ENCODE assay signal across 32 cellular contexts in the genomic region with DNA sequence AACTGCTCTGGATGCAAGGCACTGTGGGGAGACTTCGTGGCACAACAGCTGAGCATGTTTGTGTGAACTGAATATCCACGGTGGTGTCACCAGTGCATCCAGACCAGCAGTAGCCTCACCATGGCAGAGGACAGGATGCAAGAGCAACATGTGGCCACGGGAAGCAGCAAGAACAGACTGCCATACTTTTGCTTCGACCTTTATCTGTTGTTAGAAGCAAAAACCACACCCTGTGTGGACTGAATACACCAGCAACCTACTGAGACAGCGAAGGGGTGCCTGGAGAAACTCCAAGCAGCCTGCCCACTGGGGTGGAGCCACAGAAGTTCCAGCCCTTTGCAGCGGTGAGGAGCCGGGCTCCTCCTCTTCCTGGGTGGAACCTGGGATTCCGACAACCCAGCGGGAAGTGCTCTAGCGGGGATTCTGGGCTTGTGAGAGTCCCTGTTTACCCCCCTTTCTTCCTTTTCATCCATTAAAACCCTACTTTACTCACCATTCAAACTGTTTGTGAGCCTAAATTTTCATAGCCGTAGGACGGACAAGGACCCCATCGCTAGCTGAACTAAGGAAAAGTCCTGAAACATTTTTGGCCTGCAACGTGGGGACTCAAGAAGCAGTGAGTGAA.
DNase-seq lines count a peak whose midpoint lies in the region; ATAC-seq, FAIRE-seq and TF ChIP-seq lines count a peak whose summit lies in the region.
"Had no signal": no experiment of that assay in that cellular context is flagged by ENCODE, and none has a peak within 500 bp of the region (broad histone marks: within the 10 kb centered on the region; RNA-seq: fewer than 3 reads in every experiment).

No MANE protein-coding gene starts in this region.

- H3K27ac ChIP-seq in GM23248 (no peak overlapping the region), K562 (ENCODE audit: extremely low read depth, low read depth, low read length) (peak overlapping the region; percentile 76)
- H3K27ac ChIP-seq: BLaER1 treated with 17β-estradiol and CSF1 and Interleukin-3, amounts not matched to agents 10 nM and 100 nM; cardiac muscle cell; coronary artery; lower lobe of right lung; ovary; tibial nerve had no signal

- intact Hi-C loops in K562 (cut with micrococcal nuclease) (loop anchor here (1.0 kb wide), 1 partner anchor 33 kb away; no protein-coding TSS in a partner anchor), sciatic nerve (cut with DNase I) (no loop called here)

- TF ChIP-seq POLR2A in K562 (conservative IDR thresholded peaks at IDR 0.05): peak; percentile 94

- peak; percentile 96 for FAIRE-seq in K562 (lab: Jason Lieb, UNC)
- FAIRE-seq: GM12892, small intestine had no signal

- DNase-seq in A172 (ENCODE audit: low spot score): peak; percentile 49
- no peak for DNase-seq in GM23248
- DNase-seq in NCI-H460 (ENCODE audit: extremely low read depth, low read depth): peak; percentile 25
- peak; percentile 75 to 97 (median 80) for DNase-seq in K562 (ENCODE audit: extremely low read depth in 1 of 4, low spot score in 3 of 4)
- DNase-seq in AML-193 (lab: John Stamatoyannopoulos, UW): no peak
- DNase-seq in DMS79 (lab: John Stamatoyannopoulos, UW): no peak
- no peak for DNase-seq in sciatic nerve (ENCODE audit: low spot score)
- DNase-seq: activated CD4-positive, alpha-beta memory T cell treated with anti-CD3 and anti-CD28 coated beads, Interleukin-2, amount 10 ng/mL, durations not matched to agents 7 days and 5 days; activated CD4-positive, CD25-positive, alpha-beta regulatory T cell treated with anti-CD3 and anti-CD28 coated beads, Interleukin-2, amount 50 U/mL, for 72 hours; activated CD8-positive, alpha-beta memory T cell treated with anti-CD3 and anti-CD28 coated beads, Interleukin-2, amount 50 U/mL, for 48 hours; effector memory CD8-positive, alpha-beta T cell; erythroblast; head of caudate nucleus; KG1; lower lobe of right lung; NCI-H1417 treated with DMSO at 0.1 percent for 48 hours; NCI-H2107; NCI-H510A; ovary; SHP77 treated with DMSO at 0.1 percent for 48 hours; small intestine; stimulated activated CD4-positive, alpha-beta T cell treated with anti-CD3 and anti-CD28 coated beads, Interleukin-1b, Interleukin-23, amount 100 ng/mL, for 48 hours had no signal

- POLR2A ChIA-PET in K562 (lab: Yijun Ruan, JAX): interaction anchor here (0.5 to 1.6 kb wide), 4 partner anchors 10 to 1498 kb away, joined by 3 read pairs; no protein-coding TSS in a partner anchor

- CTCF ChIA-PET in K562 (lab: Yijun Ruan, JAX; ENCODE audit: low intra/inter-chr PET ratio): no interaction called here

- no peak for TF ChIP-seq CTCF in K562 (IDR thresholded peaks at IDR 0.05 in 2 of 3, conservative IDR thresholded peaks at IDR 0.05 in 1 of 3; ENCODE audit: insufficient read depth in 2 of 3, low read depth in 1 of 3, low read length in 3 of 3)

- H3K79me2 ChIP-seq in GM23248 (ENCODE audit: insufficient read depth) (no peaks in the 10 kb centered on the region), K562 (ENCODE audit: control insufficient read depth, insufficient read depth, low read length) (peaks cover 18% of the 10 kb centered on the region)

- no peaks in the 10 kb centered on the region for H3K36me3 ChIP-seq in GM23248 (ENCODE audit: low read depth)
- H3K36me3 ChIP-seq in K562 (ENCODE audit: control insufficient read depth, insufficient read depth, low read length): no peaks in the 10 kb centered on the region
- H3K36me3 ChIP-seq: BLaER1 treated with 17β-estradiol and CSF1 and Interleukin-3, amounts not matched to agents 10 nM and 100 nM; cardiac muscle cell; lower lobe of right lung; ovary; tibial nerve had no signal

- no peaks in the 10 kb centered on the region for H3K9me3 ChIP-seq in GM23248 (ENCODE audit: low read depth)
- no peaks in the 10 kb centered on the region for H3K9me3 ChIP-seq in K562 (replicated peaks; ENCODE audit: control insufficient read depth, insufficient read depth, low read depth, low read length)
- H3K9me3 ChIP-seq: lower lobe of right lung, ovary had no signal

- TF ChIP-seq EP300 in K562 (IDR thresholded peaks at IDR 0.05; ENCODE audit: low read length): no peak

- in situ Hi-C loops in GM23248 (cut with MboI) (no loop called here), K562 (cut with MboI) (no loop called here)

- no peak for TF ChIP-seq RAD21 in K562 (CRISPR knock-in tag; conservative IDR thresholded peaks at IDR 0.05 in 1 of 2, IDR thresholded peaks at IDR 0.05 in 1 of 2)

- H2AFZ ChIP-seq in GM23248 (peak overlapping the region; percentile 14; the same call in 1 of the 2 replicates), K562 (ENCODE audit: low read depth, low read length) (peak overlapping the region; percentile 100)
- H2AFZ ChIP-seq: GM23338 had no signal

- H4K20me1 ChIP-seq in GM23248 (ENCODE audit: insufficient read depth) (no peaks in the 10 kb centered on the region), K562 (replicated peaks; ENCODE audit: control insufficient read depth, insufficient read depth, low read length) (no peaks in the 10 kb centered on the region)
- H4K20me1 ChIP-seq: BLaER1 treated with 17β-estradiol and CSF1 and Interleukin-3, amounts not matched to agents 10 nM and 100 nM had no signal

- H3K4me1 ChIP-seq in GM23248 (ENCODE audit: insufficient read depth) (no peaks in the 10 kb centered on the region), K562 (replicated peaks in 1 of 2; ENCODE audit: control insufficient read depth in 2 of 2, insufficient read depth in 2 of 2, low read length in 2 of 2) (peaks cover 3 to 10% of the 10 kb centered on the region in 2 experiments; a peak in 4 of 5 replicates)
- H3K4me1 ChIP-seq: BLaER1 treated with 17β-estradiol and CSF1 and Interleukin-3, amounts not matched to agents 10 nM and 100 nM; lower lobe of right lung; tibial nerve had no signal

- H3K9ac ChIP-seq in GM23248 (no peak overlapping the region), K562 (ENCODE audit: insufficient read depth in 1 of 2, low read depth in 2 of 2, low read length in 2 of 2) (peak overlapping the region; percentile 86 to 96)
- H3K9ac ChIP-seq: BLaER1 treated with 17β-estradiol and CSF1 and Interleukin-3, amounts not matched to agents 10 nM and 100 nM had no signal

- ATAC-seq in K562 (peak; percentile 100), HG03432 (IDR thresholded peaks at IDR 0.05; ENCODE audit: unreplicated experiment) (no peak), sciatic nerve (no peak)
- ATAC-seq: activated naive CD4-positive, alpha-beta T cell treated with anti-CD3 and anti-CD28 coated beads, Interleukin-2, amount 50 U/mL, for 72 hours; activated T-helper 17 cell treated with anti-CD3 and anti-CD28 coated beads, Interleukin-2, amount 50 U/mL, for 72 hours; effector memory CD8-positive, alpha-beta T cell; GM23338; lower lobe of right lung; Panc1 had no signal

- WGBS in GM23248 (ENCODE audit: low coverage in 1 of 2, low lambda C conversion rate in 2 of 2, missing lambda C conversion rate in 2 of 2), 2 experiments: 49 to 50% methylated on average over 14 of the region's 14 CpGs
- WGBS in K562 (ENCODE audit: insufficient coverage, low coverage, missing lambda C conversion rate): 2% methylated on average over 14 of the region's 14 CpGs

- H3K4me2 ChIP-seq in GM23248 (ENCODE audit: unreplicated experiment): no peak overlapping the region
- H3K4me2 ChIP-seq in K562 (ENCODE audit: insufficient read depth, low read length): peak overlapping the region; percentile 97
- H3K4me2 ChIP-seq: BLaER1 treated with 17β-estradiol and CSF1 and Interleukin-3, amounts not matched to agents 10 nM and 100 nM; GM23338 had no signal

- no peaks in the 10 kb centered on the region for H3K9me1 ChIP-seq in K562 (ENCODE audit: control insufficient read depth, insufficient read depth, low read length)

- H3K27me3 ChIP-seq in GM23248 (replicated peaks; ENCODE audit: insufficient read depth) (no peaks in the 10 kb centered on the region), K562 (ENCODE audit: control insufficient read depth in 2 of 2, insufficient read depth in 2 of 2, low read length in 2 of 2) (no peaks in the 10 kb centered on the region)
- H3K27me3 ChIP-seq: BLaER1 treated with 17β-estradiol and CSF1 and Interleukin-3, amounts not matched to agents 10 nM and 100 nM; cardiac muscle cell; ovary; tibial nerve had no signal

- no peak overlapping the region for H3K4me3 ChIP-seq in GM23248
- peak overlapping the region; percentile 62 for H3K4me3 ChIP-seq in K562
- H3K4me3 ChIP-seq: BLaER1 treated with 17β-estradiol and CSF1 and Interleukin-3, amounts not matched to agents 10 nM and 100 nM; cardiac muscle cell; coronary artery; GM23338; lower lobe of right lung; ovary; tibial nerve had no signal

- BruUV-seq in K562 (replicated peaks; lab: Mats Ljungman, UMichigan): no TSS peak

- H3F3A ChIP-seq in GM23248 (ENCODE audit: insufficient read depth): no peaks in the 10 kb centered on the region

- H3K9me2 ChIP-seq in GM23248 (ENCODE audit: insufficient read depth): peaks cover 2% of the 10 kb centered on the region; the same call in 1 of the 2 replicates

TF ChIP-seq in K562, 482 proteins besides CTCF, POLR2A, EP300 and RAD21 (continues in another document):
- TF ChIP-seq E2F4 (CRISPR knock-in tag; IDR thresholded peaks at IDR 0.05; ENCODE audit: low read depth): no peak
- TF ChIP-seq FUS (optimal IDR thresholded peaks at IDR 0.05; ENCODE audit: low read depth, low read length): no peak
- TF ChIP-seq GABPB2 (CRISPR knock-in tag; conservative IDR thresholded peaks at IDR 0.05): no peak; the same call in 1 of the 2 replicates
- no peak for TF ChIP-seq BACH1 (tag; IDR thresholded peaks at IDR 0.05)
- no peak for TF ChIP-seq CCNT2 (IDR thresholded peaks at IDR 0.05; ENCODE audit: borderline replicate concordance, extremely low read depth, insufficient read length, low read depth, low read length)
- TF ChIP-seq ZNF583 (CRISPR knock-in tag; IDR thresholded peaks at IDR 0.05): no peak
- no peak; the same call in 1 of the 2 replicates for TF ChIP-seq ZBTB17 (CRISPR knock-in tag; IDR thresholded peaks at IDR 0.05)
- TF ChIP-seq GTF2A2 (tag; IDR thresholded peaks at IDR 0.05): no peak
- TF ChIP-seq TCF15 (CRISPR knock-in tag; IDR thresholded peaks at IDR 0.05): no peak
- peak; percentile 57; the same call in 1 of the 2 replicates for TF ChIP-seq ERF (CRISPR knock-in tag; IDR thresholded peaks at IDR 0.05)
- TF ChIP-seq MCM3 (IDR thresholded peaks at IDR 0.05): no peak
- no peak for TF ChIP-seq GABPB1 (CRISPR knock-in tag; IDR thresholded peaks at IDR 0.05)

Comparison
In these comparisons a context has a peak if more than half of its experiments do, and no peak if none do; other contexts are left out.
1. DNase-seq: peak in A172 (single experiment), NCI-H460 (single experiment) and K562 (4 of 4); none in GM23248 (single experiment), AML-193 (0 of 2), DMS79 (single experiment) and sciatic nerve (single experiment).